ENCODE assay signal across 9 cellular contexts in genomic region chrX:153722704-153723350, GRCh38. TPM values are rescaled to one million over a fixed set of nuclear protein-coding genes. Genes with fewer than 3 reads are reported as not detected.
DNase-seq lines count a peak whose midpoint lies in the region; ATAC-seq and TF ChIP-seq lines count a peak whose summit lies in the region.
"Had no signal": no experiment of that assay in that cellular context is flagged by ENCODE, and none has a peak within 500 bp of the region (broad histone marks: within the 10 kb centered on the region; RNA-seq: fewer than 3 reads in every experiment).

No MANE protein-coding gene starts in this region.

- in situ Hi-C loops in IMR-90 (cut with MboI; ENCODE audit: low sequenced_read_pairs) (no loop called here), brain microvascular endothelial cell (cut with HindIII; ENCODE audit: low pct_ligation_motif_present, low sequenced_read_pairs) (no loop called here)

- H3K27ac ChIP-seq in IMR-90 (ENCODE audit: insufficient read depth, low read length): peak overlapping the region; percentile 69
- H3K27ac ChIP-seq in brain microvascular endothelial cell: peak overlapping the region; percentile 70

- peak overlapping the region; percentile 65 for H3K9ac ChIP-seq in IMR-90 (ENCODE audit: low read depth, low read length)

- peaks cover 5 to 25% of the 10 kb centered on the region in 2 experiments; a peak in 3 of 4 replicates for H3K79me1 ChIP-seq in IMR-90 (ENCODE audit: low read depth in 1 of 2, low read length in 2 of 2)

- H3K4me2 ChIP-seq in IMR-90 (ENCODE audit: low read depth, low read length): peak overlapping the region; percentile 68

- H4K8ac ChIP-seq in IMR-90 (ENCODE audit: low read depth in 2 of 2, low read length in 2 of 2): no peak overlapping the region

- peak overlapping the region; percentile 18 for H3K23ac ChIP-seq in IMR-90 (ENCODE audit: low read depth, low read length)

- peaks cover 14% of the 10 kb centered on the region for H4K20me1 ChIP-seq in IMR-90 (ENCODE audit: insufficient read depth, low read length)

- peak overlapping the region; percentile 27 for H3K4ac ChIP-seq in IMR-90 (ENCODE audit: low read depth, low read length)

- DNase-seq in AG10803 (ENCODE audit: low read depth) (no peak), IMR-90 (no peak), brain microvascular endothelial cell (no peak), midbrain (lab: John Stamatoyannopoulos, UW) (no peak), NCI-H510A treated with DMSO at 0.1 percent for 48 hours (lab: John Stamatoyannopoulos, UW) (no peak)

- peak overlapping the region; percentile 53; the same call in 1 of the 2 replicates for H4K91ac ChIP-seq in IMR-90 (ENCODE audit: insufficient read depth, low read depth, low read length)

- 55% methylated on average over 4 of the region's 12 CpGs; no CpG with 5 or more reads in 1 of the 2 experiments for WGBS in IMR-90 (ENCODE audit: extremely low coverage in 2 of 2, insufficient read length in 1 of 2), 2 experiments

- H3K4me3 ChIP-seq in AG10803 (ENCODE audit: low read length) (peak overlapping the region; percentile 69), IMR-90 (ENCODE audit: insufficient read depth, low read depth, low read length) (peak overlapping the region; percentile 82), brain microvascular endothelial cell (ENCODE audit: low read depth, low read length) (peak overlapping the region; percentile 65), mononuclear cell (ENCODE audit: low read length) (peak overlapping the region; percentile 59)

- no peak overlapping the region for H2BK20ac ChIP-seq in IMR-90 (ENCODE audit: low read depth, low read length)

- dilution Hi-C loops in IMR-90 (cut with HindIII; ENCODE audit: low sequenced_read_pairs, unreplicated experiment): no loop called here

- peak overlapping the region; percentile 83 for H2AFZ ChIP-seq in IMR-90 (replicated peaks; ENCODE audit: low read length, poor library complexity)

- BruUV-seq in IMR-90 (replicated peaks; lab: Mats Ljungman, UMichigan): no TSS peak

- ATAC-seq in IMR-90 (ENCODE audit: low read depth) (no peak), GM21447 (IDR thresholded peaks at IDR 0.05; ENCODE audit: unreplicated experiment) (no peak), HG03354 (IDR thresholded peaks at IDR 0.05; ENCODE audit: poor library complexity, severe bottlenecking, unreplicated experiment) (no peak)

- H3K9me3 ChIP-seq in IMR-90 (ENCODE audit: control insufficient read depth, insufficient read depth, low read length): no peaks in the 10 kb centered on the region
- no peaks in the 10 kb centered on the region for H3K9me3 ChIP-seq in mononuclear cell (ENCODE audit: low read depth, low read length)

- POLR2A ChIA-PET in IMR-90 (lab: Charles Lee; ENCODE audit: unreplicated experiment): no interaction called here

- peak overlapping the region; percentile 37 for H2AK5ac ChIP-seq in IMR-90 (ENCODE audit: low read depth, low read length)

- H3K9me1 ChIP-seq in IMR-90 (ENCODE audit: insufficient read depth, low read length): peaks cover 4% of the 10 kb centered on the region; the same call in 1 of the 2 replicates

- peak overlapping the region; percentile 93 for H2AK9ac ChIP-seq in IMR-90 (replicated peaks; ENCODE audit: low read depth, low read length, poor library complexity)

- intact Hi-C loops in IMR-90 (cut with micrococcal nuclease): no loop called here

- TF ChIP-seq RAD21 in IMR-90 (IDR thresholded peaks at IDR 0.05; ENCODE audit: low read length): no peak

- peak overlapping the region; percentile 47 for H2BK5ac ChIP-seq in IMR-90 (ENCODE audit: low read depth, low read length, poor library complexity, severe bottlenecking)

- peaks cover 19% of the 10 kb centered on the region for H3K36me3 ChIP-seq in IMR-90 (ENCODE audit: control insufficient read depth, insufficient read depth, low read length)
- H3K36me3 ChIP-seq in brain microvascular endothelial cell (replicated peaks): peaks cover 14% of the 10 kb centered on the region

- H3K56ac ChIP-seq in IMR-90 (ENCODE audit: extremely low read depth, insufficient read depth, low read length): no peak overlapping the region; the same call in 1 of the 2 replicates

- no peak overlapping the region for H3K18ac ChIP-seq in IMR-90 (ENCODE audit: low read depth, low read length)

- CTCF ChIA-PET in IMR-90 (lab: Yijun Ruan, JAX): no interaction called here

- H2BK15ac ChIP-seq in IMR-90 (ENCODE audit: low read depth, low read length): no peak overlapping the region

- TF ChIP-seq CTCF in AG10803 (conservative IDR thresholded peaks at IDR 0.05; ENCODE audit: low read length): no peak
- TF ChIP-seq CTCF in IMR-90 (conservative IDR thresholded peaks at IDR 0.05; ENCODE audit: low read depth, low read length): no peak
- no peak for TF ChIP-seq CTCF in brain microvascular endothelial cell (IDR thresholded peaks at IDR 0.05; ENCODE audit: low read depth, low read length, missing control alignments)

- no peak overlapping the region; the same call in 1 of the 2 replicates for H3K14ac ChIP-seq in IMR-90 (replicated peaks; ENCODE audit: low read depth, low read length)

- no peak overlapping the region for H4K5ac ChIP-seq in IMR-90 (ENCODE audit: low read depth, low read length)

- H2BK120ac ChIP-seq in IMR-90 (ENCODE audit: low read depth, low read length): no peak overlapping the region

- TF ChIP-seq POLR2A in IMR-90 (IDR thresholded peaks at IDR 0.05; ENCODE audit: low read depth, low read length): no peak

- H3K4me1 ChIP-seq in IMR-90 (ENCODE audit: control insufficient read depth, insufficient read depth, low read length): peaks cover 17% of the 10 kb centered on the region
- H3K4me1 ChIP-seq in mononuclear cell (ENCODE audit: insufficient read depth, low read length): peaks cover 42% of the 10 kb centered on the region

- H3K27me3 ChIP-seq in IMR-90 (ENCODE audit: control insufficient read depth, insufficient read depth, low read length) (no peaks in the 10 kb centered on the region), brain microvascular endothelial cell (replicated peaks) (no peaks in the 10 kb centered on the region), mononuclear cell (ENCODE audit: insufficient read depth, low read length) (no peaks in the 10 kb centered on the region)

TF ChIP-seq in IMR-90, 13 proteins besides CTCF, POLR2A, EP300 and RAD21:
- TF ChIP-seq CEBPB (IDR thresholded peaks at IDR 0.05; ENCODE audit: low read depth, low read length) (peak; percentile 81), RFX5 (IDR thresholded peaks at IDR 0.05; ENCODE audit: low read depth, low read length) (no peak), MXI1 (IDR thresholded peaks at IDR 0.05; ENCODE audit: borderline replicate concordance, low read depth, low read length) (no peak)

RNA-seq across cellular contexts. Expression of gene BCAP31, which starts 1.4 kb away (rescaled TPM):
- total RNA-seq in IMR-90 (2012; rRNA removed) (166 and 244 TPM in 2 replicates), mononuclear cell (60.6 TPM)
- 125 and 131 TPM in 2 replicates for polyA plus RNA-seq in IMR-90 (2012; rRNA removed)
- 118 and 139 TPM in 2 replicates for polyA plus RNA-seq in IMR-90 (2012; cell fraction: cytosol; rRNA removed)
- polyA plus RNA-seq in IMR-90 (2012; cell fraction: nucleus; rRNA removed; ENCODE audit: low replicate concordance): 56.8 and 80.0 TPM in 2 replicates

RNA-seq across cellular contexts. Expression of gene ABCD1, which starts 1.8 kb away (rescaled TPM):
- total RNA-seq in IMR-90 (2012; rRNA removed) (4.3 and 4.7 TPM in 2 replicates), mononuclear cell (8.8 TPM)
- polyA plus RNA-seq in IMR-90 (2012; rRNA removed): 7.0 and 8.3 TPM in 2 replicates
- 7.5 and 11.5 TPM in 2 replicates for polyA plus RNA-seq in IMR-90 (2012; cell fraction: cytosol; rRNA removed)
- 11.4 and 27.2 TPM in 2 replicates for polyA plus RNA-seq in IMR-90 (2012; cell fraction: nucleus; rRNA removed; ENCODE audit: low replicate concordance)

RNA-seq across cellular contexts. Expression of gene SLC6A8, which starts 35.1 kb away (rescaled TPM):
- 6.7 and 7.2 TPM in 2 replicates for total RNA-seq in IMR-90 (2012; rRNA removed)
- 21.1 and 25.5 TPM in 2 replicates for polyA plus RNA-seq in IMR-90 (2012; rRNA removed)
- 15.6 and 31.1 TPM in 2 replicates for polyA plus RNA-seq in IMR-90 (2012; cell fraction: cytosol; rRNA removed)
- 48.5 and 108 TPM in 2 replicates for polyA plus RNA-seq in IMR-90 (2012; cell fraction: nucleus; rRNA removed; ENCODE audit: low replicate concordance)
- total RNA-seq in mononuclear cell: 0.94 TPM

RNA-seq across cellular contexts. Expression of gene PLXNB3, which starts 41.2 kb away (rescaled TPM):
- 0.36 and 1.7 TPM in 2 replicates for total RNA-seq in IMR-90 (2012; rRNA removed)
- polyA plus RNA-seq in IMR-90 (2012; rRNA removed): 22.3 and 26.9 TPM in 2 replicates
- polyA plus RNA-seq in IMR-90 (2012; cell fraction: cytosol; rRNA removed): 9.9 and 21.3 TPM in 2 replicates
- 117 and 388 TPM in 2 replicates for polyA plus RNA-seq in IMR-90 (2012; cell fraction: nucleus; rRNA removed; ENCODE audit: low replicate concordance)
- 0.21 TPM for total RNA-seq in mononuclear cell

RNA-seq across cellular contexts. Expression of gene PNCK, which starts 49.2 kb away (rescaled TPM):
- total RNA-seq in IMR-90 (2012; rRNA removed): 0.18 TPM in 1 of 2 replicates, not detected in the other
- polyA plus RNA-seq in IMR-90 (2012; rRNA removed): 0.13 and 0.22 TPM in 2 replicates
- polyA plus RNA-seq in IMR-90 (2012; cell fraction: cytosol; rRNA removed): 0.22 TPM in 2 replicates
- 2.2 and 2.5 TPM in 2 replicates for polyA plus RNA-seq in IMR-90 (2012; cell fraction: nucleus; rRNA removed; ENCODE audit: low replicate concordance)
- total RNA-seq in mononuclear cell: 0.52 TPM
- total RNA-seq: glomerular endothelial cell had no signal
